In genomic region chr7:32070051-32070405, GRCh38 we compare ENCODE assay signal across 10 cellular contexts. TPM values are rescaled to one million over a fixed set of nuclear protein-coding genes. Genes with fewer than 3 reads are reported as not detected.
DNase-seq lines count a peak whose midpoint lies in the region; ATAC-seq, FAIRE-seq and TF ChIP-seq lines count a peak whose summit lies in the region.
"Had no signal": no experiment of that assay in that cellular context is flagged by ENCODE, and none has a peak within 500 bp of the region (broad histone marks: within the 10 kb centered on the region; RNA-seq: fewer than 3 reads in every experiment).

No MANE protein-coding gene starts in this region.

- no peak overlapping the region for H3K27ac ChIP-seq in cardiac muscle cell

- no peaks in the 10 kb centered on the region for H3K36me3 ChIP-seq in cardiac muscle cell
- no peaks in the 10 kb centered on the region for H3K36me3 ChIP-seq in neuron (ENCODE audit: insufficient read depth, low read length)

- no peaks in the 10 kb centered on the region for H3K4me1 Mint-ChIP-seq in glutamatergic neuron (ENCODE audit: low read depth, unreplicated experiment)

- H3K4me3 ChIP-seq in cardiac muscle cell (peak overlapping the region; percentile 45), neuron (ENCODE audit: low read length) (no peak overlapping the region)

- H3K4me1 ChIP-seq in cardiac muscle cell (ENCODE audit: low read depth) = no peaks in the 10 kb centered on the region
- peaks cover 4% of the 10 kb centered on the region for H3K4me1 ChIP-seq in neuron (ENCODE audit: insufficient read depth, low read length)

- peaks cover 10% of the 10 kb centered on the region for H3K27me3 Mint-ChIP-seq in glutamatergic neuron (ENCODE audit: unreplicated experiment)

- ATAC-seq in Right ventricle myocardium superior (ENCODE audit: poor library complexity) = no peak

- TF ChIP-seq CTCF in cardiac muscle cell (IDR thresholded peaks at IDR 0.05; ENCODE audit: low read depth, low read length) (no peak), glutamatergic neuron (IDR thresholded peaks at IDR 0.05; ENCODE audit: partially characterized antibody, unreplicated experiment) (no peak), D721Med (IDR thresholded peaks at IDR 0.05; ENCODE audit: insufficient read depth, missing control alignments) (no peak)

- intact Hi-C loops in Right ventricle myocardium superior (cut with DNase I) = loop anchor here (5.0 kb wide), 1 partner anchor 92 kb away; no protein-coding TSS in a partner anchor

- H3K4me3 Mint-ChIP-seq in glutamatergic neuron (ENCODE audit: unreplicated experiment) = peak overlapping the region; percentile 87
- H3K4me3 Mint-ChIP-seq: natural killer cell treated with Interleukin-12 subunit alpha and Interleukin-12 subunit beta and Interleukin-15 and Interleukin-18, amount 100 ng/mL, for 72 hours had no signal

- no peaks in the 10 kb centered on the region for H3K36me3 Mint-ChIP-seq in glutamatergic neuron (ENCODE audit: unreplicated experiment)
- H3K36me3 Mint-ChIP-seq: natural killer cell treated with Interleukin-12 subunit alpha and Interleukin-12 subunit beta and Interleukin-15 and Interleukin-18, amount 100 ng/mL, for 72 hours had no signal

- DNase-seq in cardiac muscle cell (ENCODE audit: low read depth in 1 of 2, low spot score in 1 of 2) (no peak), Right ventricle myocardium superior (no peak), glutamatergic neuron (no peak), NCI-H526 treated with DMSO at 0.1 percent for 48 hours (lab: John Stamatoyannopoulos, UW) (no peak), D721Med (ENCODE audit: insufficient read length, low spot score) (no peak), OCI-M2 (lab: John Stamatoyannopoulos, UW; ENCODE audit: unreplicated experiment) (no peak)
- DNase-seq in central memory CD4-positive, alpha-beta T cell = no peak

- no peak overlapping the region for H3K27ac Mint-ChIP-seq in glutamatergic neuron (ENCODE audit: unreplicated experiment)
- H3K27ac Mint-ChIP-seq: natural killer cell treated with Interleukin-12 subunit alpha and Interleukin-12 subunit beta and Interleukin-15 and Interleukin-18, amount 100 ng/mL, for 72 hours had no signal

- H3K27me3 ChIP-seq in cardiac muscle cell = peaks cover 97% of the 10 kb centered on the region
- H3K27me3 ChIP-seq in neuron (ENCODE audit: insufficient read depth, low read length) = peaks cover 46% of the 10 kb centered on the region

- no peak for FAIRE-seq in D721Med (lab: Jason Lieb, UNC)

- H3K9me3 Mint-ChIP-seq in glutamatergic neuron (ENCODE audit: unreplicated experiment) = no peaks in the 10 kb centered on the region
- H3K9me3 Mint-ChIP-seq: natural killer cell treated with Interleukin-12 subunit alpha and Interleukin-12 subunit beta and Interleukin-15 and Interleukin-18, amount 100 ng/mL, for 72 hours had no signal

- peak overlapping the region; percentile 62 for H2AFZ ChIP-seq in neuron (ENCODE audit: low read depth, low read length)

- H3K9me3 ChIP-seq in cardiac muscle cell (ENCODE audit: low read depth) (no peaks in the 10 kb centered on the region), neuron (ENCODE audit: low read length) (no peaks in the 10 kb centered on the region)

RNA-seq across cellular contexts. Expression of gene PDE1C, which starts 0.2 kb away (rescaled TPM):
- 0.67 and 2.3 TPM in 2 replicates for total RNA-seq in cardiac muscle cell
- 0.38 and 0.81 TPM in 2 replicates for polyA plus RNA-seq in cardiac muscle cell
- total RNA-seq in Right ventricle myocardium superior = 181 TPM
- 3.3 TPM for total RNA-seq in glutamatergic neuron (ENCODE audit: unreplicated experiment)
- total RNA-seq: A673 had no signal

Comparison
In these comparisons a context has a peak if more than half of its experiments do, and no peak if none do; other contexts are left out.
1. RNA of gene PDE1C, which starts 0.2 kb away (total RNA-seq): 181 TPM in Right ventricle myocardium superior (single experiment); 3.3 TPM in glutamatergic neuron (single experiment) and 0.67 to 2.3 TPM in cardiac muscle cell; every median in the first group is over 10 times any median in the second.